ENCODE assay signal across 25 cellular contexts in the genomic region with DNA sequence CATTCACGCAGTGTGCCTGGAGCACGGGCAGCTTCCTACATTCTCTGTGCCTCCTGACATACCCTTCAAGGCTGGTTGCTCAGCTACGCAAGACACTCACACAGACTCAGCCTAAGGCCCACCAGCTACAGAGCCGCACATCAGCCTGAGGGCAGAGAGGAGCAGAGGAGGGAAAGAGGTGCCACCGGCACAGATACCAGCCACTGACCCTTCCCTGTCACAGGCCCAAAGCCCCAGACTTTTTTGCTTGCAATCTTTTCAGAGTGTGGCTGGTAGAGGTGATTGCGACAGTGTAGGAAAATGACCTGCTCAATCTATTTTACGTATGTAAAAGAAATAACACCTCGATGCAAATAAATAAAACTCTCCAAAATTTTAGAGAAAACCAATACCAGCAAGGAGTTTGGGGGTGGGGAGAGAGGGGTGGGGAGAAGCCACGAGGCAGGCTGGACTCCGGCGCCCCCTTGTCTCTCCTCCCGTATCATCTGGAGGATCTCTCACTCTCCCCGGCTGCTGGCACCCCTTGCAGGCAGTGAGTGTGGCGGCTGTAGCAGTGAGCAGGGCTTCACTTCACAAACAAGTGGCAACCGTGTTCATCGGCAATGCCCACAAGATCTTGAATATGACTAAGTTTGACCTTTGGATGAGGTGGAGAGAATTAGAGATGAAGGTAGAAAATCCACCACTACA. TPM values are rescaled to one million over a fixed set of nuclear protein-coding genes. Genes with fewer than 3 reads are reported as not detected.
"Had no signal": no experiment of that assay in that cellular context is flagged by ENCODE, and none has a peak within 500 bp of the region (broad histone marks: within the 10 kb centered on the region; RNA-seq: fewer than 3 reads in every experiment).

No MANE protein-coding gene starts in this region.

- DNase-seq: effector CD8-positive, alpha-beta T cell; endodermal cell; foreskin fibroblast; gastrocnemius medialis; head of caudate nucleus; natural killer cell; stimulated activated CD4-positive, alpha-beta T cell treated with anti-CD3 and anti-CD28 coated beads, Interleukin-12 subunit alpha, Interleukin-12 subunit beta, amount 100 ng/mL, for 4 hours; stimulated activated CD4-positive, alpha-beta T cell treated with anti-CD3 and anti-CD28 coated beads, Interleukin-1b, Interleukin-23, amount 100 ng/mL, for 48 hours; stimulated activated CD4-positive, alpha-beta T cell treated with anti-CD3 and anti-CD28 coated beads, Interleukin-4, amount 100 ng/mL, for 1 hour; stimulated activated CD8-positive, alpha-beta memory T cell treated with anti-CD3 and anti-CD28 coated beads, Interleukin-4, amount 100 ng/mL, for 48 hours; stimulated activated naive CD4-positive, alpha-beta T cell; stimulated activated naive CD8-positive, alpha-beta T cell treated with anti-CD3 and anti-CD28 coated beads, Interleukin-15, amount 100 ng/mL, for 72 hours; trophoblast cell had no signal

- H3K36me3 Mint-ChIP-seq: memory B cell, natural killer cell had no signal

- H3K4me1 ChIP-seq: gastrocnemius medialis, parathyroid adenoma, suprapubic skin, vagina had no signal

- H3K36me3 ChIP-seq: gastrocnemius medialis, suprapubic skin, vagina had no signal

- ATAC-seq: esophagus mucosa; gastrocnemius medialis; natural killer cell; sciatic nerve; stimulated activated naive CD8-positive, alpha-beta T cell treated with anti-CD3 and anti-CD28 coated beads, Interleukin-15, amount 100 ng/mL, for 72 hours had no signal

- H3K4me3 Mint-ChIP-seq: dendritic cell treated with granulocyte-macrophage colony-stimulating factor and Interleukin-4, amounts not matched to agents 40 ng/mL and 50 ng/mL, for 4 days; endodermal cell; memory B cell; natural killer cell; stimulated activated naive CD8-positive, alpha-beta T cell treated with anti-CD3 and anti-CD28 coated beads, Interleukin-15, amount 100 ng/mL, for 72 hours had no signal

- H3K9ac ChIP-seq: parathyroid adenoma had no signal

- H3K27ac ChIP-seq: epithelial cell of prostate, gastrocnemius medialis, parathyroid adenoma, suprapubic skin, vagina had no signal

- H3K27me3 ChIP-seq: gastrocnemius medialis, suprapubic skin, vagina had no signal

- H3K27me3 Mint-ChIP-seq: dendritic cell treated with granulocyte-macrophage colony-stimulating factor and Interleukin-4, amounts not matched to agents 40 ng/mL and 50 ng/mL, for 4 days had no signal

- H3K4me3 ChIP-seq: gastrocnemius medialis, lung, smooth muscle cell, suprapubic skin, vagina had no signal

- H3K9me3 Mint-ChIP-seq: dendritic cell treated with granulocyte-macrophage colony-stimulating factor and Interleukin-4, amounts not matched to agents 40 ng/mL and 50 ng/mL, for 4 days; endodermal cell; memory B cell; natural killer cell; stimulated activated naive CD8-positive, alpha-beta T cell treated with anti-CD3 and anti-CD28 coated beads, Interleukin-15, amount 100 ng/mL, for 72 hours had no signal

- H3K9me3 ChIP-seq: gastrocnemius medialis, suprapubic skin, vagina had no signal

- H3K4me1 Mint-ChIP-seq: endodermal cell; memory B cell; natural killer cell; stimulated activated naive CD8-positive, alpha-beta T cell treated with anti-CD3 and anti-CD28 coated beads, Interleukin-15, amount 100 ng/mL, for 72 hours had no signal

- H3K27ac Mint-ChIP-seq: dendritic cell treated with granulocyte-macrophage colony-stimulating factor and Interleukin-4, amounts not matched to agents 40 ng/mL and 50 ng/mL, for 4 days; endodermal cell; memory B cell; natural killer cell; progenitor cell of endocrine pancreas had no signal

- H2AFZ ChIP-seq: parathyroid adenoma had no signal

- H3K4me2 ChIP-seq: smooth muscle cell had no signal

RNA-seq across cellular contexts. Expression of gene CSPG5, which starts 12.7 kb away (rescaled TPM):
- total RNA-seq: ureter had no signal
